In genomic region chr19:9818175-9818733, GRCh38 we compare ENCODE assay signal across 8 cellular contexts. TPM values are rescaled to one million over a fixed set of nuclear protein-coding genes. Genes with fewer than 3 reads are reported as not detected.
A peak's percentile ranks its signal among the peaks of the same experiment; 100 is the strongest.
DNase-seq lines count a peak whose midpoint lies in the region; ATAC-seq and TF ChIP-seq lines count a peak whose summit lies in the region.

No MANE protein-coding gene starts in this region.

- TF ChIP-seq EP300 in suprapubic skin (IDR thresholded peaks at IDR 0.05): no peak

- CTCF ChIA-PET in activated CD4-positive, alpha-beta T cell treated with anti-CD3 and anti-CD28 coated beads for 36 hours (lab: Charles Lee): interaction anchor here (1.0 kb wide), 1 partner anchor 22 kb away, joined by 3 read pairs; no protein-coding TSS in a partner anchor

- H3K27me3 ChIP-seq in iPS-20b (ENCODE audit: insufficient read depth, low read length) (no peaks in the 10 kb centered on the region), suprapubic skin (no peaks in the 10 kb centered on the region)

- no peak for DNase-seq in activated CD4-positive, alpha-beta T cell treated with anti-CD3 and anti-CD28 coated beads for 36 hours
- no peak for DNase-seq in activated CD4-positive, alpha-beta T cell treated with anti-CD3 and anti-CD28 coated beads for 48 hours
- no peak for DNase-seq in activated naive CD8-positive, alpha-beta T cell treated with anti-CD3 and anti-CD28 coated beads for 36 hours
- DNase-seq in suprapubic skin (ENCODE audit: low spot score in 2 of 2): no peak
- DNase-seq in NCI-H1694 (lab: John Stamatoyannopoulos, UW): no peak
- no peak for DNase-seq in UCSD-AML1 (lab: John Stamatoyannopoulos, UW; ENCODE audit: unreplicated experiment)

- H3K36me3 ChIP-seq in iPS-20b (ENCODE audit: insufficient read depth, low read depth, low read length): peaks cover 4% of the 10 kb centered on the region; the same call in 1 of the 2 replicates
- H3K36me3 ChIP-seq in suprapubic skin: peaks cover 7% of the 10 kb centered on the region

- peak overlapping the region; percentile 90 for H3K27ac Mint-ChIP-seq in activated CD4-positive, alpha-beta T cell treated with anti-CD3 and anti-CD28 coated beads for 36 hours
- H3K27ac Mint-ChIP-seq in activated naive CD8-positive, alpha-beta T cell treated with anti-CD3 and anti-CD28 coated beads for 36 hours: peak overlapping the region; percentile 93

- H3K9ac ChIP-seq in iPS-20b (ENCODE audit: low read depth, low read length): peak overlapping the region; percentile 96; the same call in 1 of the 2 replicates

- H3K9me3 ChIP-seq in iPS-20b (ENCODE audit: insufficient read depth, low read depth, low read length): 0 out of 2 replicates have a peak, but pooled peaks cover 7% of the 10 kb centered on the region
- H3K9me3 ChIP-seq in suprapubic skin: no peaks in the 10 kb centered on the region

- H3K4me1 ChIP-seq in iPS-20b (ENCODE audit: insufficient read depth, low read length) (no peaks in the 10 kb centered on the region), suprapubic skin (peaks cover 19% of the 10 kb centered on the region)

- peak overlapping the region; percentile 97 for H3K4me3 ChIP-seq in iPS-20b (ENCODE audit: low read length)
- H3K4me3 ChIP-seq in suprapubic skin: peak overlapping the region; percentile 68

- H3K27me3 Mint-ChIP-seq in activated CD4-positive, alpha-beta T cell treated with anti-CD3 and anti-CD28 coated beads for 36 hours: no peaks in the 10 kb centered on the region
- no peaks in the 10 kb centered on the region for H3K27me3 Mint-ChIP-seq in activated naive CD8-positive, alpha-beta T cell treated with anti-CD3 and anti-CD28 coated beads for 36 hours

- H3K9me3 Mint-ChIP-seq in activated CD4-positive, alpha-beta T cell treated with anti-CD3 and anti-CD28 coated beads for 36 hours (ENCODE audit: low read depth): peaks cover 5% of the 10 kb centered on the region
- peaks cover 9% of the 10 kb centered on the region for H3K9me3 Mint-ChIP-seq in activated naive CD8-positive, alpha-beta T cell treated with anti-CD3 and anti-CD28 coated beads for 36 hours

- WGBS in suprapubic skin: 19% methylated on average over 7 of the region's 39 CpGs

- POLR2A ChIA-PET in activated CD4-positive, alpha-beta T cell treated with anti-CD3 and anti-CD28 coated beads for 36 hours (lab: Charles Lee): interaction anchor here (1.0 kb wide), 2 partner anchors 9 to 25 kb away, joined by 4 to 5 read pairs; partner anchors contain the start of gene UBL5

- peak overlapping the region; percentile 88 for H3K4me3 Mint-ChIP-seq in activated CD4-positive, alpha-beta T cell treated with anti-CD3 and anti-CD28 coated beads for 36 hours
- peak overlapping the region; percentile 90 for H3K4me3 Mint-ChIP-seq in activated naive CD8-positive, alpha-beta T cell treated with anti-CD3 and anti-CD28 coated beads for 36 hours

- TF ChIP-seq POLR2A in suprapubic skin (IDR thresholded peaks at IDR 0.05): no peak

- H3K27ac ChIP-seq in iPS-20b (ENCODE audit: low read length) (no peak overlapping the region), suprapubic skin (peak overlapping the region; percentile 94)

- H3K4me1 Mint-ChIP-seq in activated CD4-positive, alpha-beta T cell treated with anti-CD3 and anti-CD28 coated beads for 36 hours: peaks cover 28% of the 10 kb centered on the region
- H3K4me1 Mint-ChIP-seq in activated naive CD8-positive, alpha-beta T cell treated with anti-CD3 and anti-CD28 coated beads for 36 hours: peaks cover 15% of the 10 kb centered on the region

- intact Hi-C loops in activated CD4-positive, alpha-beta T cell treated with anti-CD3 and anti-CD28 coated beads for 36 hours (cut with DNase I, micrococcal nuclease): loop anchor here in 1 of 2 experiments (2.0 kb wide), 2 partner anchors 677 to 1303 kb away; partner anchors contain the start of genes ZNF317 and ZNF414

- peaks cover 34% of the 10 kb centered on the region for H3K36me3 Mint-ChIP-seq in activated CD4-positive, alpha-beta T cell treated with anti-CD3 and anti-CD28 coated beads for 36 hours (ENCODE audit: low read depth)
- peaks cover 34% of the 10 kb centered on the region for H3K36me3 Mint-ChIP-seq in activated naive CD8-positive, alpha-beta T cell treated with anti-CD3 and anti-CD28 coated beads for 36 hours

- no peak for TF ChIP-seq CTCF in suprapubic skin (IDR thresholded peaks at IDR 0.05)

- no peak for ATAC-seq in activated CD4-positive, alpha-beta T cell treated with anti-CD3 and anti-CD28 coated beads for 36 hours
- ATAC-seq in GM19023 (IDR thresholded peaks at IDR 0.05; ENCODE audit: unreplicated experiment): no peak

RNA-seq across cellular contexts. Expression of gene FBXL12, which starts 0.6 kb away (rescaled TPM):
- total RNA-seq in activated CD4-positive, alpha-beta T cell treated with anti-CD3 and anti-CD28 coated beads for 36 hours: 10 to 100 TPM; 19.9 to 22.5 TPM
- 10 to 100 TPM; 26.4 to 30.5 TPM for total RNA-seq in activated naive CD8-positive, alpha-beta T cell treated with anti-CD3 and anti-CD28 coated beads for 36 hours
- total RNA-seq in suprapubic skin: 10 to 100 TPM; 22.2 to 39.9 (median 29.8) TPM

RNA-seq across cellular contexts. Expression of gene UBL5, which starts 9.5 kb away (rescaled TPM):
- total RNA-seq in activated CD4-positive, alpha-beta T cell treated with anti-CD3 and anti-CD28 coated beads for 36 hours: 100 to 1,000 TPM; 214 to 327 TPM
- 100 to 1,000 TPM; 344 to 347 TPM for total RNA-seq in activated naive CD8-positive, alpha-beta T cell treated with anti-CD3 and anti-CD28 coated beads for 36 hours
- total RNA-seq in suprapubic skin: 100 to 1,000 TPM; 170 to 337 (median 261) TPM

RNA-seq across cellular contexts. Expression of gene PIN1, which starts 16.9 kb away (rescaled TPM):
- total RNA-seq in activated CD4-positive, alpha-beta T cell treated with anti-CD3 and anti-CD28 coated beads for 36 hours: 10 to 100 TPM; 70.4 to 74.2 TPM
- total RNA-seq in activated naive CD8-positive, alpha-beta T cell treated with anti-CD3 and anti-CD28 coated beads for 36 hours: 10 to 100 TPM; 85.5 to 90.9 TPM
- total RNA-seq in suprapubic skin: 10 to 100 TPM; 60.5 to 75.9 (median 65.8) TPM

RNA-seq across cellular contexts. Expression of gene ZNF846, which starts 49.7 kb away (rescaled TPM):
- total RNA-seq in activated CD4-positive, alpha-beta T cell treated with anti-CD3 and anti-CD28 coated beads for 36 hours: 1 to 10 TPM; 5.3 to 6.4 TPM
- total RNA-seq in activated naive CD8-positive, alpha-beta T cell treated with anti-CD3 and anti-CD28 coated beads for 36 hours: 1 to 10 TPM; 6.1 to 6.8 TPM
- total RNA-seq in suprapubic skin: 10 to 100 TPM in 2 of 4 donors, 1 to 10 TPM in 2; 6.8 to 13.5 (median 11.2) TPM
